Comparison of ENCODE assay signal across 10 cellular contexts in genomic region chr5:140796072-140796717, GRCh38. TPM values are rescaled to one million over a fixed set of nuclear protein-coding genes. Genes with fewer than 3 reads are reported as not detected.
DNase-seq lines count a peak whose midpoint lies in the region; ATAC-seq, FAIRE-seq and TF ChIP-seq lines count a peak whose summit lies in the region.
"Not testable (repeated sequence)": the region's sequence is repeated elsewhere in the genome, so short reads cannot be mapped to it uniquely, and the experiment has no call there.
"Had no signal": no experiment of that assay in that cellular context is flagged by ENCODE, and none has a peak within 500 bp of the region (broad histone marks: within the 10 kb centered on the region; RNA-seq: fewer than 3 reads in every experiment).

No MANE protein-coding gene starts in this region.

- H3K9me3 Mint-ChIP-seq in WTC11, result not testable (repeated sequence)
- H3K9me3 Mint-ChIP-seq in chondrocyte (ENCODE audit: low read depth), result peaks cover 50% of the 10 kb centered on the region

- H3K27me3 ChIP-seq in neuronal stem cell (ENCODE audit: control insufficient read depth in 3 of 3, insufficient read depth in 3 of 3, low read depth in 1 of 3, low read length in 3 of 3), result not testable (repeated sequence)

- H3K23ac ChIP-seq in neuronal stem cell (ENCODE audit: low read depth, low read length, poor library complexity), result not testable (repeated sequence)

- intact Hi-C loops in Right ventricle myocardium superior (cut with DNase I), result not testable (repeated sequence)

- peak overlapping the region in 1 of 2 donors; percentile 69 for H3K4me3 ChIP-seq in neuronal stem cell (ENCODE audit: low read length in 2 of 2)

- H3K4me1 ChIP-seq in neuronal stem cell (ENCODE audit: control insufficient read depth in 2 of 2, insufficient read depth in 1 of 2, low read depth in 1 of 2, low read length in 2 of 2), result not testable (repeated sequence)

- H3K18ac ChIP-seq in neuronal stem cell (ENCODE audit: low read length), result not testable (repeated sequence)

- H3K4me2 ChIP-seq in neuronal stem cell (ENCODE audit: insufficient read depth, low read length, poor library complexity, severe bottlenecking), result peak overlapping the region; percentile 11

- not testable (repeated sequence) for H2BK15ac ChIP-seq in neuronal stem cell (ENCODE audit: low read length)

- not testable (repeated sequence) for H3K4me3 Mint-ChIP-seq in WTC11; chondrocyte (ENCODE audit: unreplicated experiment)

- not testable (repeated sequence) for DNase-seq in HTR-8/SVneo (ENCODE audit: insufficient read length, low spot score); WTC11 (ENCODE audit: low spot score); neuronal stem cell (ENCODE audit: low spot score); urothelium cell line (ENCODE audit: low spot score)
- DNase-seq in chondrocyte (ENCODE audit: low spot score) (peak; percentile 89), Right ventricle myocardium superior (peak; percentile 39)

- not testable (repeated sequence) for H3K9ac ChIP-seq in neuronal stem cell (ENCODE audit: low read depth, low read length, poor library complexity)

- H2AFZ ChIP-seq in neuronal stem cell (ENCODE audit: low read length), result not testable (repeated sequence)

- not testable (repeated sequence) for ATAC-seq in WTC11; Right ventricle myocardium superior (ENCODE audit: poor library complexity)

- H3K14ac ChIP-seq in neuronal stem cell (ENCODE audit: low read length), result not testable (repeated sequence)

- no CpG with 5 or more reads among the region's 72 CpGs for WGBS in neuronal stem cell (ENCODE audit: extremely low coverage in 2 of 2, insufficient read length in 2 of 2, insufficient replicate concordance in 1 of 2), 2 donors

- H3K4ac ChIP-seq in neuronal stem cell (ENCODE audit: low read length), result not testable (repeated sequence)

- H4K8ac ChIP-seq in neuronal stem cell (ENCODE audit: low read depth, low read length), result peak overlapping the region; percentile 52

- POLR2A ChIA-PET in WTC11 (lab: Charles Lee), result not testable (repeated sequence)

- H2BK120ac ChIP-seq in neuronal stem cell (ENCODE audit: low read depth, low read length), result not testable (repeated sequence)

- not testable (repeated sequence) for H3K27ac ChIP-seq in neuronal stem cell (replicated peaks; ENCODE audit: low read length)

- H3K27me3 Mint-ChIP-seq in WTC11 (ENCODE audit: low read depth); chondrocyte (ENCODE audit: low read depth): not testable (repeated sequence)

- H2AK5ac ChIP-seq in neuronal stem cell (ENCODE audit: low read depth, low read length), result not testable (repeated sequence)

- H3K4me1 Mint-ChIP-seq in WTC11; chondrocyte (ENCODE audit: low read depth): not testable (repeated sequence)

- not testable (repeated sequence) for TF ChIP-seq CTCF in WTC11 (IDR thresholded peaks at IDR 0.05); chondrocyte (IDR thresholded peaks at IDR 0.05)

- FAIRE-seq in HTR-8/SVneo (lab: Jason Lieb, UNC), result peak; percentile 48
- peak; percentile 5 for FAIRE-seq in urothelium cell line (lab: Jason Lieb, UNC)

- H3K27ac Mint-ChIP-seq in WTC11; chondrocyte (ENCODE audit: unreplicated experiment): not testable (repeated sequence)

- not testable (repeated sequence) for H4K91ac ChIP-seq in neuronal stem cell (ENCODE audit: low read depth, low read length, poor library complexity)

- H3K36me3 ChIP-seq in neuronal stem cell (replicated peaks in 1 of 2; ENCODE audit: control insufficient read depth in 2 of 2, insufficient read depth in 2 of 2, low read length in 2 of 2), result not testable (repeated sequence)

- not testable (repeated sequence) for H2BK12ac ChIP-seq in neuronal stem cell (ENCODE audit: low read length)

- CTCF ChIA-PET in WTC11 (lab: Charles Lee), result interaction anchor here (0.7 to 4.2 kb wide), 9 partner anchors 10 to 255 kb away, joined by 3 to 91 read pairs (median 9); partner anchors contain the start of genes PCDHA1, PCDHA4, PCDHA6 and PCDHA7

- not testable (repeated sequence) for H2BK5ac ChIP-seq in neuronal stem cell (ENCODE audit: low read length)

- not testable (repeated sequence) for H3K79me1 ChIP-seq in neuronal stem cell (ENCODE audit: low read depth, low read length)

- peaks cover 24 to 53% of the 10 kb centered on the region in 2 donors for H3K9me3 ChIP-seq in neuronal stem cell (replicated peaks in 1 of 2; ENCODE audit: control insufficient read depth in 2 of 2, insufficient read depth in 1 of 2, low read depth in 1 of 2, low read length in 2 of 2)

- peaks cover 11% of the 10 kb centered on the region for H3K36me3 Mint-ChIP-seq in WTC11
- H3K36me3 Mint-ChIP-seq in chondrocyte (ENCODE audit: low read depth), result not testable (repeated sequence)

TF ChIP-seq in WTC11, 78 proteins besides CTCF, POLR2A, EP300 and RAD21:
- TF ChIP-seq RELA (CRISPR knock-in tag; IDR thresholded peaks at IDR 0.05; ENCODE audit: borderline replicate concordance), result 0 out of 2 replicates have a peak, but pooled peaks have one; percentile 39
- 0 out of 2 replicates have a peak, but pooled peaks have one; percentile 28 for TF ChIP-seq ZNF219 (CRISPR knock-in tag; IDR thresholded peaks at IDR 0.05; ENCODE audit: borderline replicate concordance)

RNA-seq across cellular contexts. Expression of gene PCDHA2, which starts 1.5 kb away (rescaled TPM):
- 2.0 to 2.4 TPM (median 2.1 TPM) in 3 replicates for total RNA-seq in WTC11 (2021)
- 0.75 to 1.2 TPM (median 0.77 TPM) in 3 replicates for total RNA-seq in chondrocyte
- total RNA-seq in Right ventricle myocardium superior, result not detected
- 0.92 TPM for polyA plus RNA-seq in neuronal stem cell (2013, experiment 1 of 2)
- polyA plus RNA-seq in neuronal stem cell (2013, experiment 2 of 2), result 0.97 TPM
- total RNA-seq: CD4-positive, alpha-beta memory T cell; G401 had no signal
- polyA plus RNA-seq: BJ; CD4-positive, alpha-beta memory T cell had no signal

RNA-seq across cellular contexts. Expression of gene PCDHA3, which starts 4.7 kb away (rescaled TPM):
- total RNA-seq in WTC11 (2021), result 3.3 to 3.4 TPM (median 3.3 TPM) in 3 replicates
- total RNA-seq in chondrocyte, result 0.19 to 0.28 TPM (median 0.20 TPM) in 3 replicates
- total RNA-seq in Right ventricle myocardium superior, result not detected
- polyA plus RNA-seq in neuronal stem cell (2013, experiment 1 of 2), result 0.64 TPM
- polyA plus RNA-seq in neuronal stem cell (2013, experiment 2 of 2), result 0.84 TPM
- total RNA-seq: CD4-positive, alpha-beta memory T cell; G401 had no signal
- polyA plus RNA-seq: CD4-positive, alpha-beta memory T cell had no signal

RNA-seq across cellular contexts. Expression of gene PCDHA1, which starts 10.3 kb away (rescaled TPM):
- 2.2 to 2.7 TPM (median 2.4 TPM) in 3 replicates for total RNA-seq in WTC11 (2021)
- total RNA-seq in chondrocyte, result not detected in 3 replicates
- total RNA-seq in Right ventricle myocardium superior, result not detected
- polyA plus RNA-seq in neuronal stem cell (2013, experiment 1 of 2), result 1.0 TPM
- polyA plus RNA-seq in neuronal stem cell (2013, experiment 2 of 2), result 1.0 TPM
- total RNA-seq: A172; CD4-positive, alpha-beta memory T cell had no signal
- polyA plus RNA-seq: CD4-positive, alpha-beta memory T cell had no signal

RNA-seq across cellular contexts. Expression of gene PCDHA4, which starts 10.7 kb away (rescaled TPM):
- 5.4 to 6.3 TPM (median 5.6 TPM) in 3 replicates for total RNA-seq in WTC11 (2021)
- 7.1 to 11.1 TPM (median 8.3 TPM) in 3 replicates for total RNA-seq in chondrocyte
- total RNA-seq in Right ventricle myocardium superior, result not detected
- 2.9 TPM for polyA plus RNA-seq in neuronal stem cell (2013, experiment 1 of 2)
- polyA plus RNA-seq in neuronal stem cell (2013, experiment 2 of 2), result 2.7 TPM
- total RNA-seq: CD4-positive, alpha-beta memory T cell had no signal
- polyA plus RNA-seq: CD4-positive, alpha-beta memory T cell had no signal

RNA-seq across cellular contexts. Expression of gene PCDHA5, which starts 25.2 kb away (rescaled TPM):
- total RNA-seq in WTC11 (2021), result 0.85 to 0.94 TPM (median 0.90 TPM) in 3 replicates
- total RNA-seq in chondrocyte, result 0.32 to 0.99 TPM (median 0.62 TPM) in 3 replicates
- not detected for total RNA-seq in Right ventricle myocardium superior
- 0.32 TPM for polyA plus RNA-seq in neuronal stem cell (2013, experiment 1 of 2)
- 0.25 TPM for polyA plus RNA-seq in neuronal stem cell (2013, experiment 2 of 2)
- total RNA-seq: CD4-positive, alpha-beta memory T cell had no signal
- polyA plus RNA-seq: BJ; CD4-positive, alpha-beta memory T cell had no signal
